ENCODE assay signal across 1 cellular context in genomic region chr9:6109986-6110385, GRCh38.
TF ChIP-seq lines count a peak whose summit lies in the region.

No MANE protein-coding gene starts in this region.

TF ChIP-seq in endothelial cell of umbilical vein, 7 proteins besides CTCF, POLR2A, EP300 and RAD21:
- TF ChIP-seq GATA2 (IDR thresholded peaks at IDR 0.05; ENCODE audit: insufficient read depth, insufficient read length, low read depth, low read length): no peak
- no peak for TF ChIP-seq FOS (IDR thresholded peaks at IDR 0.05; ENCODE audit: borderline replicate concordance, insufficient read depth, low read length)
- no peak for TF ChIP-seq POLR2AphosphoS5 (IDR thresholded peaks at IDR 0.05; ENCODE audit: insufficient read depth, low read depth, low read length)
- TF ChIP-seq MAX (IDR thresholded peaks at IDR 0.05; ENCODE audit: insufficient read depth, insufficient read length): no peak
- TF ChIP-seq EZH2 (IDR thresholded peaks at IDR 0.05; ENCODE audit: borderline replicate concordance, low read depth, low read length, severe bottlenecking): no peak
- TF ChIP-seq JUN (IDR thresholded peaks at IDR 0.05; ENCODE audit: borderline replicate concordance, insufficient read depth, insufficient read length, low read depth): no peak
- no peak for TF ChIP-seq MYC (IDR thresholded peaks at IDR 0.05; ENCODE audit: low read depth, low read length)
TF ChIP-seq in endothelial cell of umbilical vein: peak in this region for 0.
